ENCODE assay signal across 18 cellular contexts in genomic region chr20:25546048-25546447, GRCh38.
"Had no signal": no experiment of that assay in that cellular context is flagged by ENCODE, and none has a peak within 500 bp of the region (broad histone marks: within the 10 kb centered on the region; RNA-seq: fewer than 3 reads in every experiment).

No MANE protein-coding gene starts in this region.

- H3K9me3 ChIP-seq: body of pancreas, esophagus squamous epithelium, spleen, tibial nerve had no signal

- H3K4me3 Mint-ChIP-seq: activated CD8-positive, alpha-beta memory T cell treated with anti-CD3 and anti-CD28 coated beads, Interleukin-2, amount 10 ng/mL, durations not matched to agents 7 days and 5 days; activated T-cell treated with anti-CD3 and anti-CD28 coated beads, Interleukin-2, amount 50 U/mL, for 24 hours; stimulated activated memory B cell treated with anti-CD40 and anti-IgM and Interleukin-4, amounts not matched to agents 10 μg/mL and 1 μg/mL and 100 μg/mL, for 72 hours had no signal

- H3K27me3 Mint-ChIP-seq: activated T-cell treated with anti-CD3 and anti-CD28 coated beads, Interleukin-2, amount 50 U/mL, for 24 hours had no signal

- DNase-seq: activated CD4-positive, alpha-beta T cell treated with anti-CD3 and anti-CD28 coated beads for 1 hour; activated CD4-positive, alpha-beta T cell treated with anti-CD3 and anti-CD28 coated beads, Interleukin-2, amount 50 U/mL, for 48 hours; activated CD8-positive, alpha-beta memory T cell treated with anti-CD3 and anti-CD28 coated beads, Interleukin-2, amount 10 ng/mL, durations not matched to agents 7 days and 5 days; activated effector memory CD4-positive, alpha-beta T cell treated with Interleukin-2 at 50 U/mL for 16 hours; activated T-cell treated with anti-CD3 and anti-CD28 coated beads, Interleukin-2, amount 50 U/mL, for 24 hours; amniotic stem cell; body of pancreas; cerebellar nuclear complex; esophagus squamous epithelium; foreskin fibroblast; left colon; spleen; stimulated activated CD4-positive, alpha-beta T cell treated with anti-CD3 and anti-CD28 coated beads, Interleukin-1b, Interleukin-23, amount 100 ng/mL, for 48 hours; T-helper 1 cell had no signal

- ATAC-seq: activated CD8-positive, alpha-beta memory T cell treated with anti-CD3 and anti-CD28 coated beads, Interleukin-2, amount 10 ng/mL, durations not matched to agents 7 days and 5 days; activated naive CD4-positive, alpha-beta T cell treated with anti-CD3 and anti-CD28 coated beads, Interleukin-2, amount 50 U/mL, for 72 hours; body of pancreas; left colon; sciatic nerve; stimulated activated memory B cell treated with anti-CD40 and anti-IgM and Interleukin-4, amounts not matched to agents 10 μg/mL and 1 μg/mL and 100 μg/mL, for 72 hours had no signal

- H3K27ac Mint-ChIP-seq: activated CD8-positive, alpha-beta memory T cell treated with anti-CD3 and anti-CD28 coated beads, Interleukin-2, amount 10 ng/mL, durations not matched to agents 7 days and 5 days; activated T-cell treated with anti-CD3 and anti-CD28 coated beads, Interleukin-2, amount 50 U/mL, for 24 hours; stimulated activated memory B cell treated with anti-CD40 and anti-IgM and Interleukin-4, amounts not matched to agents 10 μg/mL and 1 μg/mL and 100 μg/mL, for 72 hours had no signal

- H3K36me3 Mint-ChIP-seq: activated CD8-positive, alpha-beta memory T cell treated with anti-CD3 and anti-CD28 coated beads, Interleukin-2, amount 10 ng/mL, durations not matched to agents 7 days and 5 days; activated naive CD4-positive, alpha-beta T cell treated with anti-CD3 and anti-CD28 coated beads, Interleukin-2, amount 50 U/mL, for 72 hours; stimulated activated memory B cell treated with anti-CD40 and anti-IgM and Interleukin-4, amounts not matched to agents 10 μg/mL and 1 μg/mL and 100 μg/mL, for 72 hours had no signal

- H3K36me3 ChIP-seq: esophagus squamous epithelium, spleen, tibial nerve had no signal

- H3K27me3 ChIP-seq: body of pancreas, esophagus squamous epithelium, spleen, tibial nerve had no signal

- H3K9me3 Mint-ChIP-seq: activated naive CD4-positive, alpha-beta T cell treated with anti-CD3 and anti-CD28 coated beads, Interleukin-2, amount 50 U/mL, for 72 hours; activated T-cell treated with anti-CD3 and anti-CD28 coated beads, Interleukin-2, amount 50 U/mL, for 24 hours; stimulated activated memory B cell treated with anti-CD40 and anti-IgM and Interleukin-4, amounts not matched to agents 10 μg/mL and 1 μg/mL and 100 μg/mL, for 72 hours had no signal

- H3K4me3 ChIP-seq: body of pancreas, esophagus squamous epithelium, spleen, tibial nerve had no signal

- H3K4me1 Mint-ChIP-seq: activated CD8-positive, alpha-beta memory T cell treated with anti-CD3 and anti-CD28 coated beads, Interleukin-2, amount 10 ng/mL, durations not matched to agents 7 days and 5 days had no signal

- H3K27ac ChIP-seq: body of pancreas, spleen, tibial nerve had no signal
